In the genomic region with DNA sequence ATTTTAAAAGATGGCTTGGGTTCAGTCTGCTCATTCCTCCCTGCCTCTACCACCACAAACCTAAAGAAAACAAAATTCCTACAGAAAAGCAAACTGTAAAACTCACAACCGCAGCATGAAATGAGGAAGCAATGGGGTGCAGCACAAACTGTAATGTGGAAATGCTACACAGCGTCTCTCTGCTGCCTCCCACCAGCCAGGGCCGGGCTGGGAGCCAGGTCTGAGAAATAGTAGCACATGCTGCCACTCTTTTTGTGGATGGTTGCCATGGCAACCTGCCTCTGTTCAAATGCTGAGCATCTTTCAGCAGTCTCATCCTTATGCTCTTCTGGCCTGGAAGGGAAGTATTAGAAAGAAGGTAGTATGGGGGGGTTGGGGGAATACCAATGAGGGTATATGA, we compare ENCODE assay signal across 8 cellular contexts. TPM values are rescaled to one million over a fixed set of nuclear protein-coding genes. Genes with fewer than 3 reads are reported as not detected.
DNase-seq lines count a peak whose midpoint lies in the region; ATAC-seq and TF ChIP-seq lines count a peak whose summit lies in the region.

No MANE protein-coding gene starts in this region.

- peak; percentile 54 for ATAC-seq in DND-41 (ENCODE audit: insufficient read depth, low read depth)

- H3K27me3 ChIP-seq in DND-41 (ENCODE audit: insufficient read depth, low read length, poor library complexity) (no peaks in the 10 kb centered on the region), H9 (ENCODE audit: insufficient read depth, low read length) (no peaks in the 10 kb centered on the region), OCI-LY3 (ENCODE audit: low read depth, low read length) (no peaks in the 10 kb centered on the region)

- H3K4ac ChIP-seq in H9 (ENCODE audit: low read depth, low read length) = no peak overlapping the region

- peak overlapping the region; percentile 8; the same call in 1 of the 2 replicates for H3K14ac ChIP-seq in H9 (ENCODE audit: insufficient read depth, low read length)

- TF ChIP-seq CTCF in DND-41 (IDR thresholded peaks at IDR 0.05; ENCODE audit: borderline replicate concordance, extremely low read depth, low read length, poor library complexity, severe bottlenecking) (no peak), H9 (conservative IDR thresholded peaks at IDR 0.05) (peak; percentile 17; the same call in 1 of the 3 replicates), OCI-LY3 (IDR thresholded peaks at IDR 0.05; ENCODE audit: low read depth, low read length) (peak; percentile 50)

- no peaks in the 10 kb centered on the region for H3K23me2 ChIP-seq in H9 (ENCODE audit: insufficient read length, low read depth, low read length, poor library complexity, severe bottlenecking)

- H4K5ac ChIP-seq in H9 (ENCODE audit: insufficient read length, low read depth, low read length) = peak overlapping the region; percentile 58

- H2BK15ac ChIP-seq in H9 (ENCODE audit: low read depth, low read length) = no peak overlapping the region

- H3K27me3 Mint-ChIP-seq in H9 (ENCODE audit: low read depth) = no peaks in the 10 kb centered on the region
- no peaks in the 10 kb centered on the region for H3K27me3 Mint-ChIP-seq in dendritic cell treated with granulocyte-macrophage colony-stimulating factor and Interleukin-4, amounts not matched to agents 40 ng/mL and 50 ng/mL, for 4 days
- no peaks in the 10 kb centered on the region for H3K27me3 Mint-ChIP-seq in activated T-cell treated with anti-CD3 and anti-CD28 coated beads, Interleukin-2, amount 50 U/mL, for 24 hours

- peaks cover 22 to 30% of the 10 kb centered on the region in 2 experiments for H3K4me1 Mint-ChIP-seq in H9
- peaks cover 49% of the 10 kb centered on the region for H3K4me1 Mint-ChIP-seq in dendritic cell treated with granulocyte-macrophage colony-stimulating factor and Interleukin-4, amounts not matched to agents 40 ng/mL and 50 ng/mL, for 4 days (ENCODE audit: low read depth)
- peaks cover 19% of the 10 kb centered on the region for H3K4me1 Mint-ChIP-seq in activated T-cell treated with anti-CD3 and anti-CD28 coated beads, Interleukin-2, amount 50 U/mL, for 24 hours (ENCODE audit: low read depth)

- no peak overlapping the region for H2BK120ac ChIP-seq in H9 (ENCODE audit: low read depth, low read length, poor library complexity, severe bottlenecking)

- no CpG with 5 or more reads among the region's 3 CpGs for WGBS in H9 (ENCODE audit: extremely low coverage, insufficient read length, low lambda C conversion rate)

- no peaks in the 10 kb centered on the region for H3K79me1 ChIP-seq in H9 (ENCODE audit: insufficient read depth, low read depth, low read length, poor library complexity, severe bottlenecking)

- no peaks in the 10 kb centered on the region for H3K79me2 ChIP-seq in DND-41 (ENCODE audit: insufficient read depth, low read length)
- no peaks in the 10 kb centered on the region for H3K79me2 ChIP-seq in H9 (ENCODE audit: insufficient read depth, low read length)
- no peaks in the 10 kb centered on the region for H3K79me2 ChIP-seq in OCI-LY3 (ENCODE audit: low read length)

- no peak overlapping the region for H3T11ph ChIP-seq in H9 (ENCODE audit: low read length)

- H3K4me3 Mint-ChIP-seq in H9 = peak overlapping the region; percentile 47 to 65
- H3K4me3 Mint-ChIP-seq in dendritic cell treated with granulocyte-macrophage colony-stimulating factor and Interleukin-4, amounts not matched to agents 40 ng/mL and 50 ng/mL, for 4 days = peak overlapping the region; percentile 50
- H3K4me3 Mint-ChIP-seq in activated T-cell treated with anti-CD3 and anti-CD28 coated beads, Interleukin-2, amount 50 U/mL, for 24 hours = no peak overlapping the region

- no peaks in the 10 kb centered on the region for H3K9me3 Mint-ChIP-seq in H9
- H3K9me3 Mint-ChIP-seq in dendritic cell treated with granulocyte-macrophage colony-stimulating factor and Interleukin-4, amounts not matched to agents 40 ng/mL and 50 ng/mL, for 4 days = peaks cover 5% of the 10 kb centered on the region
- no peaks in the 10 kb centered on the region for H3K9me3 Mint-ChIP-seq in activated T-cell treated with anti-CD3 and anti-CD28 coated beads, Interleukin-2, amount 50 U/mL, for 24 hours

- H4K8ac ChIP-seq in H9 (replicated peaks; ENCODE audit: insufficient read length, low read depth, low read length) = no peak overlapping the region

- H3K36me3 ChIP-seq in DND-41 (ENCODE audit: insufficient read depth, low read length) = no peaks in the 10 kb centered on the region
- H3K36me3 ChIP-seq in OCI-LY3 (replicated peaks; ENCODE audit: low read depth, low read length) = no peaks in the 10 kb centered on the region

- H2BK20ac ChIP-seq in H9 (ENCODE audit: low read depth, low read length, poor library complexity, severe bottlenecking) = peak overlapping the region; percentile 86

- no peak overlapping the region for H4K91ac ChIP-seq in H9 (ENCODE audit: insufficient read length, low read depth, low read length)

- H3K27ac ChIP-seq in DND-41 (ENCODE audit: low read length) (peak overlapping the region; percentile 44), H9 (ENCODE audit: insufficient read length, low read depth, low read length) (peak overlapping the region; percentile 98), OCI-LY3 (ENCODE audit: low read length) (peak overlapping the region; percentile 42)

- H2AFZ ChIP-seq in DND-41 (ENCODE audit: low read depth, low read length) = peak overlapping the region; percentile 42; the same call in 1 of the 2 replicates
- peak overlapping the region; percentile 41 for H2AFZ ChIP-seq in H9 (ENCODE audit: low read length)
- peak overlapping the region; percentile 89 for H2AFZ ChIP-seq in OCI-LY3 (ENCODE audit: low read depth, low read length)

- peak; percentile 26 for DNase-seq in DND-41
- peak; percentile 87 for DNase-seq in H9
- peak; percentile 88 for DNase-seq in medulla oblongata (ENCODE audit: extremely low spot score)
- DNase-seq in SW480 (ENCODE audit: low spot score) = no peak
- DNase-seq in DMS114 treated with DMSO at 0.1 percent for 48 hours (lab: John Stamatoyannopoulos, UW; ENCODE audit: unreplicated experiment) = no peak
- no peak for DNase-seq in activated T-cell treated with anti-CD3 and anti-CD28 coated beads, Interleukin-2, amount 50 U/mL, for 24 hours

- no peaks in the 10 kb centered on the region for H4K20me1 ChIP-seq in DND-41 (ENCODE audit: insufficient read depth, low read length)
- H4K20me1 ChIP-seq in H9 (ENCODE audit: control insufficient read depth, insufficient read depth, insufficient read length) = no peaks in the 10 kb centered on the region
- H4K20me1 ChIP-seq in OCI-LY3 (ENCODE audit: insufficient read depth, low read length) = no peaks in the 10 kb centered on the region

- H3K23ac ChIP-seq in H9 (ENCODE audit: insufficient read length, low read depth, low read length) = no peak overlapping the region

- H3K9ac ChIP-seq in DND-41 (ENCODE audit: low read depth, low read length) = no peak overlapping the region
- peak overlapping the region; percentile 46 for H3K9ac ChIP-seq in H9 (ENCODE audit: extremely low read depth, insufficient read length, low read length)
- H3K9ac ChIP-seq in OCI-LY3 (ENCODE audit: low read length) = peak overlapping the region; percentile 14

- peak overlapping the region; percentile 95 to 100 (median 99) for H3K27ac Mint-ChIP-seq in H9
- H3K27ac Mint-ChIP-seq in dendritic cell treated with granulocyte-macrophage colony-stimulating factor and Interleukin-4, amounts not matched to agents 40 ng/mL and 50 ng/mL, for 4 days = peak overlapping the region; percentile 93
- no peak overlapping the region for H3K27ac Mint-ChIP-seq in activated T-cell treated with anti-CD3 and anti-CD28 coated beads, Interleukin-2, amount 50 U/mL, for 24 hours

- H3K36me3 Mint-ChIP-seq in H9 (ENCODE audit: insufficient read depth in 1 of 3, low read depth in 3 of 3) = no peaks in the 10 kb centered on the region
- H3K36me3 Mint-ChIP-seq in dendritic cell treated with granulocyte-macrophage colony-stimulating factor and Interleukin-4, amounts not matched to agents 40 ng/mL and 50 ng/mL, for 4 days (ENCODE audit: low read depth) = no peaks in the 10 kb centered on the region
- no peaks in the 10 kb centered on the region for H3K36me3 Mint-ChIP-seq in activated T-cell treated with anti-CD3 and anti-CD28 coated beads, Interleukin-2, amount 50 U/mL, for 24 hours (ENCODE audit: low read depth)

- H3K18ac ChIP-seq in H9 (ENCODE audit: insufficient read length, low read depth, low read length) = peak overlapping the region; percentile 70

- H3K4me1 ChIP-seq in DND-41 (ENCODE audit: insufficient read depth, low read length) (peaks cover 11% of the 10 kb centered on the region), H9 (ENCODE audit: insufficient read depth, low read length) (peaks cover 2% of the 10 kb centered on the region; the same call in 1 of the 2 replicates), OCI-LY3 (ENCODE audit: low read length) (peaks cover 68% of the 10 kb centered on the region)

- no peaks in the 10 kb centered on the region for H3K9me3 ChIP-seq in DND-41 (ENCODE audit: insufficient read depth, low read length, severe bottlenecking)
- H3K9me3 ChIP-seq in H9 (ENCODE audit: control insufficient read depth, low read depth, low read length) = no peaks in the 10 kb centered on the region
- H3K9me3 ChIP-seq in OCI-LY3 (ENCODE audit: insufficient read depth, low read length) = no peaks in the 10 kb centered on the region

- peak overlapping the region; percentile 38 for H2AK5ac ChIP-seq in H9 (ENCODE audit: insufficient read length, low read length)

- H2BK12ac ChIP-seq in H9 (ENCODE audit: insufficient read length, low read depth, low read length) = no peak overlapping the region

- intact Hi-C loops in dendritic cell treated with granulocyte-macrophage colony-stimulating factor and Interleukin-4, amounts not matched to agents 40 ng/mL and 50 ng/mL, for 4 days (cut with micrococcal nuclease) = loop anchor here (2.0 to 5.0 kb wide), 3 partner anchors 74 to 299 kb away; partner anchors contain the start of genes NEK10 and SLC4A7

- H2BK5ac ChIP-seq in H9 (ENCODE audit: insufficient read length, low read length) = peak overlapping the region; percentile 88

- H3K56ac ChIP-seq in H9 (ENCODE audit: insufficient read length, low read depth, low read length) = no peak overlapping the region

- H3K4me3 ChIP-seq in DND-41 (ENCODE audit: low read depth in 1 of 2, low read length in 2 of 2) = no peak overlapping the region
- peak overlapping the region; percentile 38 for H3K4me3 ChIP-seq in OCI-LY3 (ENCODE audit: low read length)

- H3K4me2 ChIP-seq in DND-41 (ENCODE audit: insufficient read depth, low read length) = no peak overlapping the region
- peak overlapping the region; percentile 56 for H3K4me2 ChIP-seq in H9 (ENCODE audit: insufficient read depth, insufficient read length, low read length)
- H3K4me2 ChIP-seq in OCI-LY3 (ENCODE audit: low read length) = peak overlapping the region; percentile 65

RNA-seq across cellular contexts. Expression of gene EOMES, which starts 55.4 kb away (rescaled TPM):
- 1.7 and 2.0 TPM in 2 replicates for total RNA-seq in H9 (2021)

Comparison
In these comparisons a context has a peak if more than half of its experiments do, and no peak if none do; other contexts are left out.
1. DNase-seq: peak in DND-41 (single experiment), H9 (single experiment) and medulla oblongata (single experiment); none in SW480 (single experiment), DMS114 treated with DMSO at 0.1 percent for 48 hours (single experiment) and activated T-cell treated with anti-CD3 and anti-CD28 coated beads, Interleukin-2, amount 50 U/mL, for 24 hours (single experiment).
2. H3K27ac ChIP-seq: peak in every context shown above with its lines; median percentile 98 in H9; 44 in DND-41; 42 in OCI-LY3.
3. Peak in every context shown above with its lines, with median percentiles within 50 percentile points of each other: H2AFZ ChIP-seq.